ENCODE assay signal across 5 cellular contexts in genomic region chr6:109167557-109167956, GRCh38.
"Had no signal": no experiment of that assay in that cellular context is flagged by ENCODE, and none has a peak within 500 bp of the region (broad histone marks: within the 10 kb centered on the region; RNA-seq: fewer than 3 reads in every experiment).

No MANE protein-coding gene starts in this region.

- ATAC-seq: GM23338, HCT116 had no signal

- H3K4me2 ChIP-seq: GM23338 had no signal

- H2AFZ ChIP-seq: GM23338 had no signal

- DNase-seq: H9, IMR-90, KBM-7 had no signal

- H3K4me3 ChIP-seq: GM23338 had no signal
